8 cellular contexts compared by ENCODE assay signal in genomic region chr4:184649026-184649970, GRCh38. TPM values are rescaled to one million over a fixed set of nuclear protein-coding genes. Genes with fewer than 3 reads are reported as not detected.
DNase-seq lines count a peak whose midpoint lies in the region; ATAC-seq and TF ChIP-seq lines count a peak whose summit lies in the region.

TSS of gene CASP3 (minus strand) at chr4:184649447. CDS start at chr4:184638453, 10,994 bp downstream.
TSS of gene PRIMPOL (plus strand) at chr4:184649738. CDS start at chr4:184657141, 7,403 bp downstream.

- H3K4me2 ChIP-seq in GM23338: peak within 1 kb of the TSS; percentile 94

- peaks cover 47% of the 10 kb centered on the region for H3K79me2 ChIP-seq in GM23338 (replicated peaks; ENCODE audit: insufficient read depth)

- peaks cover 28% of the 10 kb centered on the region for H4K20me1 ChIP-seq in GM23338 (replicated peaks; ENCODE audit: insufficient read depth)

- H3K4me3 Mint-ChIP-seq in GM23338: peak within 1 kb of the TSS; percentile 86
- peak within 1 kb of the TSS; percentile 89 to 99 (median 96) for H3K4me3 Mint-ChIP-seq in naive thymus-derived CD8-positive, alpha-beta T cell
- peak within 1 kb of the TSS; percentile 90 to 92 for H3K4me3 Mint-ChIP-seq in stimulated activated naive B cell treated with anti-CD40 and anti-IgM and Interleukin-4, amounts not matched to agents 10 μg/mL and 1 μg/mL and 100 μg/mL, for 72 hours

- peaks cover 26% of the 10 kb centered on the region for H3K36me3 Mint-ChIP-seq in GM23338 (ENCODE audit: low read depth)
- peaks cover 0 to 26% (median 3%) of the 10 kb centered on the region in 3 donors for H3K36me3 Mint-ChIP-seq in naive thymus-derived CD8-positive, alpha-beta T cell
- peaks cover 16 to 25% of the 10 kb centered on the region in 2 donors for H3K36me3 Mint-ChIP-seq in stimulated activated naive B cell treated with anti-CD40 and anti-IgM and Interleukin-4, amounts not matched to agents 10 μg/mL and 1 μg/mL and 100 μg/mL, for 72 hours

- peak; percentile 81 for ATAC-seq in GM23338
- ATAC-seq in naive thymus-derived CD8-positive, alpha-beta T cell: peak; percentile 86 to 87
- peak; percentile 88 to 94 for ATAC-seq in stimulated activated naive B cell treated with anti-CD40 and anti-IgM and Interleukin-4, amounts not matched to agents 10 μg/mL and 1 μg/mL and 100 μg/mL, for 72 hours (replicated peaks)

- peak within 1 kb of the TSS; percentile 82 for H3K4me3 ChIP-seq in GM23338

- H3K27ac Mint-ChIP-seq in GM23338: peak within 1 kb of the TSS; percentile 98
- peak within 1 kb of the TSS; percentile 92 to 98 (median 96) for H3K27ac Mint-ChIP-seq in naive thymus-derived CD8-positive, alpha-beta T cell
- H3K27ac Mint-ChIP-seq in stimulated activated naive B cell treated with anti-CD40 and anti-IgM and Interleukin-4, amounts not matched to agents 10 μg/mL and 1 μg/mL and 100 μg/mL, for 72 hours: peak within 1 kb of the TSS; percentile 96

- H3K9me3 Mint-ChIP-seq in GM23338: no peaks in the 10 kb centered on the region; the same call in 2 of the 3 replicates
- H3K9me3 Mint-ChIP-seq in naive thymus-derived CD8-positive, alpha-beta T cell: no peaks in the 10 kb centered on the region
- H3K9me3 Mint-ChIP-seq in stimulated activated naive B cell treated with anti-CD40 and anti-IgM and Interleukin-4, amounts not matched to agents 10 μg/mL and 1 μg/mL and 100 μg/mL, for 72 hours: no peaks in the 10 kb centered on the region

- H3K27me3 ChIP-seq in GM23338 (ENCODE audit: insufficient read depth): no peaks in the 10 kb centered on the region

- H3F3A ChIP-seq in GM23338 (replicated peaks; ENCODE audit: low read depth): no peaks in the 10 kb centered on the region

- TF ChIP-seq CTCF in GM23338 (conservative IDR thresholded peaks at IDR 0.05; ENCODE audit: low read depth in 2 of 2): peak in 1 of 2 experiments; percentile 25; a peak in 1 of 4 replicates

- DNase-seq in EH (ENCODE audit: low read depth): peak; percentile 97
- peak; percentile 96 for DNase-seq in GM23338 (ENCODE audit: low spot score)
- peak; percentile 96 to 98 for DNase-seq in Kasumi-1 (lab: John Stamatoyannopoulos, UW)
- peak; percentile 92 for DNase-seq in RKO (ENCODE audit: low spot score)
- DNase-seq in activated T-helper 1 cell treated with Interleukin-2 at 50 U/mL for 16 hours (ENCODE audit: low read depth): peak; percentile 98
- DNase-seq in fibroblast of gingiva (ENCODE audit: low read depth): peak; percentile 97
- DNase-seq in naive thymus-derived CD8-positive, alpha-beta T cell: peak; percentile 85 to 98 (median 94)
- peak; percentile 94 for DNase-seq in stimulated activated naive B cell treated with anti-CD40 and anti-IgM and Interleukin-4, amounts not matched to agents 10 μg/mL and 1 μg/mL and 100 μg/mL, for 72 hours

- POLR2A ChIA-PET in naive thymus-derived CD8-positive, alpha-beta T cell (lab: Charles Lee): interaction anchor here (0.7 to 3.3 kb wide), 14 partner anchors 11 to 494 kb away, joined by 3 to 18 read pairs (median 6); partner anchors contain the start of genes ACSL1, CENPU, IRF2 and SLC25A4

- no peaks in the 10 kb centered on the region for H3K36me3 ChIP-seq in GM23338 (ENCODE audit: insufficient read depth)

- H3K4me1 Mint-ChIP-seq in GM23338: peaks cover 57% of the 10 kb centered on the region
- peaks cover 33 to 60% (median 55%) of the 10 kb centered on the region in 4 donors for H3K4me1 Mint-ChIP-seq in naive thymus-derived CD8-positive, alpha-beta T cell
- peaks cover 27 to 38% of the 10 kb centered on the region in 2 donors for H3K4me1 Mint-ChIP-seq in stimulated activated naive B cell treated with anti-CD40 and anti-IgM and Interleukin-4, amounts not matched to agents 10 μg/mL and 1 μg/mL and 100 μg/mL, for 72 hours

- peaks cover 67% of the 10 kb centered on the region for H3K4me1 ChIP-seq in GM23338 (ENCODE audit: insufficient read depth)

- peak within 1 kb of the TSS; percentile 91 for H2AFZ ChIP-seq in GM23338

- peaks cover 8% of the 10 kb centered on the region for H3K27me3 Mint-ChIP-seq in GM23338 (ENCODE audit: insufficient read depth, low read depth, poor library complexity)
- no peaks in the 10 kb centered on the region for H3K27me3 Mint-ChIP-seq in naive thymus-derived CD8-positive, alpha-beta T cell
- H3K27me3 Mint-ChIP-seq in stimulated activated naive B cell treated with anti-CD40 and anti-IgM and Interleukin-4, amounts not matched to agents 10 μg/mL and 1 μg/mL and 100 μg/mL, for 72 hours: no peaks in the 10 kb centered on the region

- H3K27ac ChIP-seq in GM23338 (ENCODE audit: low read depth): peak within 1 kb of the TSS; percentile 91

- no peaks in the 10 kb centered on the region for H3K9me2 ChIP-seq in GM23338 (ENCODE audit: insufficient read depth)

TF ChIP-seq in GM23338, 12 proteins besides CTCF, POLR2A, EP300 and RAD21:
- TF ChIP-seq REST (IDR thresholded peaks at IDR 0.05; ENCODE audit: unreplicated experiment) (no peak), POLR2AphosphoS5 (IDR thresholded peaks at IDR 0.05; ENCODE audit: low read depth) (peak; percentile 93)

RNA-seq across cellular contexts. Expression of gene CASP3, which starts in this region (rescaled TPM):
- 84.4 and 115 TPM in 2 replicates for total RNA-seq in GM23338 (2014; rRNA removed; shearing (Covaris generic))
- polyA plus RNA-seq in GM23338 (2016; fragmentation: Nextera tagmentation; extraction: Ambion mirVana): 47.3 and 50.5 TPM in 2 replicates
- total RNA-seq in naive thymus-derived CD8-positive, alpha-beta T cell: 10 to 100 TPM; 19.6 to 22.8 TPM
- 1 to 10 TPM; 1.9 to 4.7 (median 3.3) TPM for polyA plus RNA-seq in naive thymus-derived CD8-positive, alpha-beta T cell

RNA-seq across cellular contexts. Expression of gene PRIMPOL, which starts in this region (rescaled TPM):
- 3.5 and 10.1 TPM in 2 replicates for total RNA-seq in GM23338 (2014; rRNA removed; shearing (Covaris generic))
- 8.5 and 9.6 TPM in 2 replicates for polyA plus RNA-seq in GM23338 (2016; fragmentation: Nextera tagmentation; extraction: Ambion mirVana)
- total RNA-seq in naive thymus-derived CD8-positive, alpha-beta T cell: 10 to 100 TPM; 16.1 to 17.6 TPM
- polyA plus RNA-seq in naive thymus-derived CD8-positive, alpha-beta T cell: 10 to 100 TPM; 12.1 to 16.5 (median 12.7) TPM

Comparison
In these comparisons a context has a peak if more than half of its experiments do, and no peak if none do; other contexts are left out.
1. Peak in every context shown above with its lines: DNase-seq, ATAC-seq, H3K4me3 ChIP-seq and H3K27ac ChIP-seq.